16 cellular contexts compared by ENCODE assay signal in genomic region chr14:71733210-71733883, GRCh38.
DNase-seq lines count a peak whose midpoint lies in the region; ATAC-seq and TF ChIP-seq lines count a peak whose summit lies in the region.
"Had no signal": no experiment of that assay in that cellular context is flagged by ENCODE, and none has a peak within 500 bp of the region (broad histone marks: within the 10 kb centered on the region; RNA-seq: fewer than 3 reads in every experiment).

No MANE protein-coding gene starts in this region.

- POLR2A ChIA-PET in OCI-LY7 (lab: Charles Lee), result no interaction called here

- peak; percentile 29 for DNase-seq in activated CD8-positive, alpha-beta memory T cell treated with anti-CD3 and anti-CD28 coated beads, Interleukin-2, amount 50 U/mL, for 48 hours
- no peak for DNase-seq in activated CD8-positive, alpha-beta memory T cell treated with anti-CD3 and anti-CD28 coated beads, Interleukin-2, amount 10 ng/mL, durations not matched to agents 7 days and 5 days
- peak; percentile 56 for DNase-seq in brain microvascular endothelial cell
- DNase-seq in iris pigment epithelial cell (ENCODE audit: low read depth), result peak; percentile 81
- DNase-seq in midbrain (lab: John Stamatoyannopoulos, UW), result no peak
- no peak for DNase-seq in WERI-Rb-1
- no peak for DNase-seq in OCI-LY7 (ENCODE audit: low spot score)
- DNase-seq: activated gamma-delta T cell treated with Interleukin-2 at 50 U/mL for 16 hours; left colon; NCI-H1436 treated with DMSO at 0.1 percent for 48 hours; NCI-H510A treated with DMSO at 0.1 percent for 48 hours; OCI-M1; stimulated activated CD4-positive, alpha-beta T cell treated with anti-CD3 and anti-CD28 coated beads, Interleukin-12 subunit alpha, Interleukin-12 subunit beta, amount 100 ng/mL, for 4 hours had no signal

- no peak overlapping the region for H2AFZ ChIP-seq in OCI-LY7 (ENCODE audit: low read length)
- H2AFZ ChIP-seq: hepatocyte had no signal

- H3K4me1 Mint-ChIP-seq in activated CD8-positive, alpha-beta memory T cell treated with anti-CD3 and anti-CD28 coated beads, Interleukin-2, amount 10 ng/mL, durations not matched to agents 7 days and 5 days, result peaks cover 2% of the 10 kb centered on the region

- no TSS peak for BruUV-seq in OCI-LY7 (replicated peaks; lab: Mats Ljungman, UMichigan)

- CTCF ChIA-PET in activated CD8-positive, alpha-beta memory T cell treated with anti-CD3 and anti-CD28 coated beads, Interleukin-2, amount 10 ng/mL, durations not matched to agents 7 days and 5 days (lab: Charles Lee), result interaction anchor here (1.3 kb wide), 1 partner anchor 594 kb away, joined by 3 read pairs; no protein-coding TSS in a partner anchor
- CTCF ChIA-PET in OCI-LY7 (lab: Charles Lee; ENCODE audit: unreplicated experiment), result no interaction called here

- H3K27me3 ChIP-seq in brain microvascular endothelial cell (replicated peaks) (no peaks in the 10 kb centered on the region), WERI-Rb-1 (ENCODE audit: insufficient read depth, low read depth, severe bottlenecking) (no peaks in the 10 kb centered on the region)
- H3K27me3 ChIP-seq: hepatocyte had no signal

- H3K9me3 ChIP-seq in WERI-Rb-1 (ENCODE audit: severe bottlenecking), result no peaks in the 10 kb centered on the region
- no peaks in the 10 kb centered on the region for H3K9me3 ChIP-seq in OCI-LY7 (ENCODE audit: low read length)

- H3K27ac Mint-ChIP-seq in activated CD8-positive, alpha-beta memory T cell treated with anti-CD3 and anti-CD28 coated beads, Interleukin-2, amount 10 ng/mL, durations not matched to agents 7 days and 5 days, result no peak overlapping the region

- peaks cover 36% of the 10 kb centered on the region for H3K36me3 Mint-ChIP-seq in activated CD8-positive, alpha-beta memory T cell treated with anti-CD3 and anti-CD28 coated beads, Interleukin-2, amount 10 ng/mL, durations not matched to agents 7 days and 5 days

- H3K79me2 ChIP-seq in OCI-LY7 (ENCODE audit: insufficient read depth, low read depth, low read length), result no peaks in the 10 kb centered on the region
- H3K79me2 ChIP-seq: hepatocyte had no signal

- H3K27me3 Mint-ChIP-seq in activated CD8-positive, alpha-beta memory T cell treated with anti-CD3 and anti-CD28 coated beads, Interleukin-2, amount 10 ng/mL, durations not matched to agents 7 days and 5 days, result no peaks in the 10 kb centered on the region

- H3K4me1 ChIP-seq in OCI-LY7 (ENCODE audit: insufficient read depth, low read length, poor library complexity, severe bottlenecking), result no peaks in the 10 kb centered on the region

- TF ChIP-seq CTCF in brain microvascular endothelial cell (IDR thresholded peaks at IDR 0.05; ENCODE audit: low read depth, low read length, missing control alignments) (no peak), WERI-Rb-1 (IDR thresholded peaks at IDR 0.05; ENCODE audit: low read depth, low read length) (no peak), OCI-LY7 (conservative IDR thresholded peaks at IDR 0.05; ENCODE audit: low read length) (no peak)

- in situ Hi-C loops in brain microvascular endothelial cell (cut with HindIII; ENCODE audit: low pct_ligation_motif_present, low sequenced_read_pairs), result loop anchor here (25.0 kb wide), 1 partner anchor 596 kb away; no protein-coding TSS in a partner anchor

- intact Hi-C loops in OCI-LY7 (cut with micrococcal nuclease; ENCODE audit: unreplicated experiment), result no loop called here

- no peak overlapping the region for H3K4me2 ChIP-seq in OCI-LY7 (ENCODE audit: low read length)
- H3K4me2 ChIP-seq: hepatocyte, KMS-11 had no signal

- no peaks in the 10 kb centered on the region for H4K20me1 ChIP-seq in OCI-LY7 (ENCODE audit: insufficient read depth, low read length)

- H3K4me3 Mint-ChIP-seq in activated CD8-positive, alpha-beta memory T cell treated with anti-CD3 and anti-CD28 coated beads, Interleukin-2, amount 10 ng/mL, durations not matched to agents 7 days and 5 days, result no peak overlapping the region

- no peak for ATAC-seq in activated CD8-positive, alpha-beta memory T cell treated with anti-CD3 and anti-CD28 coated beads, Interleukin-2, amount 10 ng/mL, durations not matched to agents 7 days and 5 days
- ATAC-seq in GM21390 (IDR thresholded peaks at IDR 0.05; ENCODE audit: unreplicated experiment), result no peak
- ATAC-seq: left colon had no signal

- H3K4me3 ChIP-seq in brain microvascular endothelial cell (ENCODE audit: low read depth, low read length), result no peak overlapping the region
- H3K4me3 ChIP-seq in WERI-Rb-1 (ENCODE audit: low read depth, low read length), result no peak overlapping the region
- no peak overlapping the region for H3K4me3 ChIP-seq in OCI-LY7 (ENCODE audit: low read depth, low read length, poor library complexity, severe bottlenecking)
- H3K4me3 ChIP-seq: hepatocyte had no signal

- no peaks in the 10 kb centered on the region for H3K9me2 ChIP-seq in OCI-LY7 (ENCODE audit: insufficient read depth, low read length)

- peaks cover 66% of the 10 kb centered on the region for H3K36me3 ChIP-seq in brain microvascular endothelial cell (replicated peaks)
- H3K36me3 ChIP-seq in WERI-Rb-1, result peaks cover 64% of the 10 kb centered on the region
- H3K36me3 ChIP-seq in OCI-LY7 (ENCODE audit: insufficient read depth, low read length), result peaks cover 70% of the 10 kb centered on the region

- no peak overlapping the region for H3K27ac ChIP-seq in brain microvascular endothelial cell
- H3K27ac ChIP-seq in WERI-Rb-1, result no peak overlapping the region
- H3K27ac ChIP-seq in OCI-LY7 (ENCODE audit: low read depth, low read length, poor library complexity, severe bottlenecking), result no peak overlapping the region
- H3K27ac ChIP-seq: hepatocyte, KMS-11 had no signal

- H3K9me3 Mint-ChIP-seq in activated CD8-positive, alpha-beta memory T cell treated with anti-CD3 and anti-CD28 coated beads, Interleukin-2, amount 10 ng/mL, durations not matched to agents 7 days and 5 days (ENCODE audit: low read depth), result no peaks in the 10 kb centered on the region

Comparison
In these comparisons a context has a peak if more than half of its experiments do, and no peak if none do; other contexts are left out.
1. DNase-seq: peak in activated CD8-positive, alpha-beta memory T cell treated with anti-CD3 and anti-CD28 coated beads, Interleukin-2, amount 50 U/mL, for 48 hours (single experiment), brain microvascular endothelial cell (single experiment) and iris pigment epithelial cell (single experiment); none in activated CD8-positive, alpha-beta memory T cell treated with anti-CD3 and anti-CD28 coated beads, Interleukin-2, amount 10 ng/mL, durations not matched to agents 7 days and 5 days (single experiment), midbrain (single experiment), WERI-Rb-1 (single experiment) and OCI-LY7 (single experiment).